In genomic region chr1:62493656-62494055, GRCh38 we compare ENCODE assay signal across 18 cellular contexts.
"Had no signal": no experiment of that assay in that cellular context is flagged by ENCODE, and none has a peak within 500 bp of the region (broad histone marks: within the 10 kb centered on the region; RNA-seq: fewer than 3 reads in every experiment).

No MANE protein-coding gene starts in this region.

- H3K79me2 ChIP-seq: hepatocyte had no signal

- H3K9me3 ChIP-seq: left lung, sigmoid colon, thoracic aorta, upper lobe of right lung had no signal

- H3K4me3 ChIP-seq: hepatocyte, left lung, neural progenitor cell, sigmoid colon, thoracic aorta, upper lobe of right lung had no signal

- H3K9ac ChIP-seq: neural progenitor cell had no signal

- H3K27me3 ChIP-seq: hepatocyte, left lung, neural progenitor cell, sigmoid colon, upper lobe of right lung had no signal

- H3K27ac ChIP-seq: epithelial cell of prostate, hepatocyte, left lung, neural progenitor cell, sigmoid colon, thoracic aorta, upper lobe of right lung, WERI-Rb-1 had no signal

- H3K4me1 Mint-ChIP-seq: activated CD8-positive, alpha-beta memory T cell treated with anti-CD3 and anti-CD28 coated beads, Interleukin-2, amount 10 ng/mL, durations not matched to agents 7 days and 5 days; activated naive CD4-positive, alpha-beta T cell treated with anti-CD3 and anti-CD28 coated beads, Interleukin-2, amount 10 ng/mL, durations not matched to agents 7 days and 5 days; naive B cell had no signal

- H3K4me2 ChIP-seq: hepatocyte, neural progenitor cell had no signal

- H3K9me3 Mint-ChIP-seq: activated naive CD4-positive, alpha-beta T cell treated with anti-CD3 and anti-CD28 coated beads, Interleukin-2, amount 10 ng/mL, durations not matched to agents 7 days and 5 days; activated T-cell treated with anti-CD3 and anti-CD28 coated beads, Interleukin-2, amount 50 U/mL, for 24 hours; dendritic cell treated with granulocyte-macrophage colony-stimulating factor and Interleukin-4, amounts not matched to agents 40 ng/mL and 50 ng/mL, for 4 days; naive B cell; neural progenitor cell had no signal

- H3K36me3 Mint-ChIP-seq: activated CD8-positive, alpha-beta memory T cell treated with anti-CD3 and anti-CD28 coated beads, Interleukin-2, amount 10 ng/mL, durations not matched to agents 7 days and 5 days; activated naive CD4-positive, alpha-beta T cell treated with anti-CD3 and anti-CD28 coated beads, Interleukin-2, amount 10 ng/mL, durations not matched to agents 7 days and 5 days had no signal

- H3K27ac Mint-ChIP-seq: activated CD8-positive, alpha-beta memory T cell treated with anti-CD3 and anti-CD28 coated beads, Interleukin-2, amount 10 ng/mL, durations not matched to agents 7 days and 5 days; activated naive CD4-positive, alpha-beta T cell treated with anti-CD3 and anti-CD28 coated beads, Interleukin-2, amount 10 ng/mL, durations not matched to agents 7 days and 5 days; activated T-cell treated with anti-CD3 and anti-CD28 coated beads, Interleukin-2, amount 50 U/mL, for 24 hours; dendritic cell treated with granulocyte-macrophage colony-stimulating factor and Interleukin-4, amounts not matched to agents 40 ng/mL and 50 ng/mL, for 4 days; naive B cell; neural progenitor cell had no signal

- H3K27me3 Mint-ChIP-seq: activated CD8-positive, alpha-beta memory T cell treated with anti-CD3 and anti-CD28 coated beads, Interleukin-2, amount 10 ng/mL, durations not matched to agents 7 days and 5 days; activated naive CD4-positive, alpha-beta T cell treated with anti-CD3 and anti-CD28 coated beads, Interleukin-2, amount 10 ng/mL, durations not matched to agents 7 days and 5 days; activated T-cell treated with anti-CD3 and anti-CD28 coated beads, Interleukin-2, amount 50 U/mL, for 24 hours; dendritic cell treated with granulocyte-macrophage colony-stimulating factor and Interleukin-4, amounts not matched to agents 40 ng/mL and 50 ng/mL, for 4 days; naive B cell had no signal

- H3K4me1 ChIP-seq: left lung, sigmoid colon, upper lobe of right lung had no signal

- ATAC-seq: activated CD8-positive, alpha-beta memory T cell treated with anti-CD3 and anti-CD28 coated beads, Interleukin-2, amount 10 ng/mL, durations not matched to agents 7 days and 5 days; left lung; upper lobe of right lung had no signal

- DNase-seq: activated CD4-positive, alpha-beta T cell treated with anti-CD3 and anti-CD28 coated beads, Interleukin-2, amount 50 U/mL, for 48 hours; activated CD8-positive, alpha-beta memory T cell treated with anti-CD3 and anti-CD28 coated beads, Interleukin-2, amount 10 ng/mL, durations not matched to agents 7 days and 5 days; activated naive CD4-positive, alpha-beta T cell treated with anti-CD3 and anti-CD28 coated beads, Interleukin-2, amount 10 ng/mL, durations not matched to agents 7 days and 5 days; activated T-cell treated with anti-CD3 and anti-CD28 coated beads, Interleukin-2, amount 50 U/mL, for 24 hours; effector memory CD4-positive, alpha-beta T cell; kidney; left lung; naive B cell; sigmoid colon; stimulated activated CD4-positive, alpha-beta T cell treated with anti-CD3 and anti-CD28 coated beads, Interleukin-12 subunit alpha, Interleukin-12 subunit beta, amount 100 ng/mL, for 4 hours; stimulated activated CD4-positive, alpha-beta T cell treated with anti-CD3 and anti-CD28 coated beads, Interleukin-2, amount 100 ng/mL, for 24 hours; upper lobe of right lung; WERI-Rb-1 had no signal

- H2AFZ ChIP-seq: hepatocyte, neural progenitor cell had no signal

- H3K4me3 Mint-ChIP-seq: activated CD8-positive, alpha-beta memory T cell treated with anti-CD3 and anti-CD28 coated beads, Interleukin-2, amount 10 ng/mL, durations not matched to agents 7 days and 5 days; activated naive CD4-positive, alpha-beta T cell treated with anti-CD3 and anti-CD28 coated beads, Interleukin-2, amount 10 ng/mL, durations not matched to agents 7 days and 5 days; activated T-cell treated with anti-CD3 and anti-CD28 coated beads, Interleukin-2, amount 50 U/mL, for 24 hours; dendritic cell treated with granulocyte-macrophage colony-stimulating factor and Interleukin-4, amounts not matched to agents 40 ng/mL and 50 ng/mL, for 4 days; naive B cell; neural progenitor cell had no signal
